20 cellular contexts compared by ENCODE assay signal in genomic region chr15:51577907-51578306, GRCh38.
"Had no signal": no experiment of that assay in that cellular context is flagged by ENCODE, and none has a peak within 500 bp of the region (broad histone marks: within the 10 kb centered on the region; RNA-seq: fewer than 3 reads in every experiment).

No MANE protein-coding gene starts in this region.

- H3K4me3 ChIP-seq: pancreas, prostate gland, tibial nerve, uterus had no signal

- H3K4me1 ChIP-seq: pancreas, prostate gland had no signal

- H3K36me3 ChIP-seq: pancreas, prostate gland, tibial nerve, uterus had no signal

- H3K9me3 ChIP-seq: pancreas, prostate gland had no signal

- ATAC-seq: activated CD8-positive, alpha-beta memory T cell treated with anti-CD3 and anti-CD28 coated beads, Interleukin-2, amount 10 ng/mL, durations not matched to agents 7 days and 5 days; activated CD8-positive, alpha-beta T cell treated with anti-CD3 and anti-CD28 coated beads, Interleukin-2, amount 10 ng/mL, durations not matched to agents 7 days and 5 days; activated naive CD8-positive, alpha-beta T cell treated with anti-CD3 and anti-CD28 coated beads, Interleukin-2, amount 50 U/mL, for 24 hours; left lobe of liver; T-helper 17 cell; WTC11 had no signal

- H3K27ac ChIP-seq: prostate gland had no signal

- DNase-seq: activated CD4-positive, alpha-beta T cell treated with anti-CD3 and anti-CD28 coated beads for 1 hour; activated CD4-positive, alpha-beta T cell treated with anti-CD3 and anti-CD28 coated beads, Interleukin-2, amount 50 U/mL, for 1 hour; activated CD8-positive, alpha-beta memory T cell treated with anti-CD3 and anti-CD28 coated beads, Interleukin-2, amount 10 ng/mL, durations not matched to agents 7 days and 5 days; activated CD8-positive, alpha-beta T cell treated with anti-CD3 and anti-CD28 coated beads, Interleukin-2, amount 10 ng/mL, durations not matched to agents 7 days and 5 days; activated naive CD8-positive, alpha-beta T cell treated with anti-CD3 and anti-CD28 coated beads, Interleukin-2, amount 50 U/mL, for 24 hours; activated T-cell treated with anti-CD3 and anti-CD28 coated beads, Interleukin-2, amount 50 U/mL, for 48 hours; anterior cingulate cortex; effector CD8-positive, alpha-beta T cell; kidney glomerular epithelial cell; naive thymus-derived CD4-positive, alpha-beta T cell; nucleus accumbens; pancreas; stimulated activated naive CD4-positive, alpha-beta T cell; T-helper 17 cell; T1000; uterus had no signal

- H3K27me3 ChIP-seq: pancreas, tibial nerve, uterus had no signal
